Comparison of ENCODE assay signal across 2 cellular contexts in genomic region chr2:71614976-71615768, GRCh38.
TF ChIP-seq lines count a peak whose summit lies in the region.

No MANE protein-coding gene starts in this region.

TF ChIP-seq in SK-N-SH, 30 proteins besides CTCF, POLR2A, EP300 and RAD21 (continued from another document):
- TF ChIP-seq, protein P1, sequence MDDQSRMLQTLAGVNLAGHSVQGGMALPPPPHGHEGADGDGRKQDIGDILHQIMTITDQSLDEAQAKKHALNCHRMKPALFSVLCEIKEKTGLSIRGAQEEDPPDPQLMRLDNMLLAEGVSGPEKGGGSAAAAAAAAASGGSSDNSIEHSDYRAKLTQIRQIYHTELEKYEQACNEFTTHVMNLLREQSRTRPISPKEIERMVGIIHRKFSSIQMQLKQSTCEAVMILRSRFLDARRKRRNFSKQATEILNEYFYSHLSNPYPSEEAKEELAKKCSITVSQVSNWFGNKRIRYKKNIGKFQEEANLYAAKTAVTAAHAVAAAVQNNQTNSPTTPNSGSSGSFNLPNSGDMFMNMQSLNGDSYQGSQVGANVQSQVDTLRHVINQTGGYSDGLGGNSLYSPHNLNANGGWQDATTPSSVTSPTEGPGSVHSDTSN (IDR thresholded peaks at IDR 0.05) = no peak
- TF ChIP-seq RXRA (IDR thresholded peaks at IDR 0.05; ENCODE audit: borderline replicate concordance, low read depth) (no peak), MEF2A (IDR thresholded peaks at IDR 0.05; ENCODE audit: borderline replicate concordance, low read depth) (no peak), TEAD4 (IDR thresholded peaks at IDR 0.05; ENCODE audit: borderline replicate concordance, insufficient read depth) (no peak)
- TF ChIP-seq, protein P2, sequence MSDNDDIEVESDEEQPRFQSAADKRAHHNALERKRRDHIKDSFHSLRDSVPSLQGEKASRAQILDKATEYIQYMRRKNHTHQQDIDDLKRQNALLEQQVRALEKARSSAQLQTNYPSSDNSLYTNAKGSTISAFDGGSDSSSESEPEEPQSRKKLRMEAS (IDR thresholded peaks at IDR 0.05; ENCODE audit: low read depth) = no peak
- TF ChIP-seq, protein P3, sequence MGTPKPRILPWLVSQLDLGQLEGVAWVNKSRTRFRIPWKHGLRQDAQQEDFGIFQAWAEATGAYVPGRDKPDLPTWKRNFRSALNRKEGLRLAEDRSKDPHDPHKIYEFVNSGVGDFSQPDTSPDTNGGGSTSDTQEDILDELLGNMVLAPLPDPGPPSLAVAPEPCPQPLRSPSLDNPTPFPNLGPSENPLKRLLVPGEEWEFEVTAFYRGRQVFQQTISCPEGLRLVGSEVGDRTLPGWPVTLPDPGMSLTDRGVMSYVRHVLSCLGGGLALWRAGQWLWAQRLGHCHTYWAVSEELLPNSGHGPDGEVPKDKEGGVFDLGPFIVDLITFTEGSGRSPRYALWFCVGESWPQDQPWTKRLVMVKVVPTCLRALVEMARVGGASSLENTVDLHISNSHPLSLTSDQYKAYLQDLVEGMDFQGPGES (IDR thresholded peaks at IDR 0.05; ENCODE audit: low read depth, low read length) = no peak
- TF ChIP-seq, protein P4, sequence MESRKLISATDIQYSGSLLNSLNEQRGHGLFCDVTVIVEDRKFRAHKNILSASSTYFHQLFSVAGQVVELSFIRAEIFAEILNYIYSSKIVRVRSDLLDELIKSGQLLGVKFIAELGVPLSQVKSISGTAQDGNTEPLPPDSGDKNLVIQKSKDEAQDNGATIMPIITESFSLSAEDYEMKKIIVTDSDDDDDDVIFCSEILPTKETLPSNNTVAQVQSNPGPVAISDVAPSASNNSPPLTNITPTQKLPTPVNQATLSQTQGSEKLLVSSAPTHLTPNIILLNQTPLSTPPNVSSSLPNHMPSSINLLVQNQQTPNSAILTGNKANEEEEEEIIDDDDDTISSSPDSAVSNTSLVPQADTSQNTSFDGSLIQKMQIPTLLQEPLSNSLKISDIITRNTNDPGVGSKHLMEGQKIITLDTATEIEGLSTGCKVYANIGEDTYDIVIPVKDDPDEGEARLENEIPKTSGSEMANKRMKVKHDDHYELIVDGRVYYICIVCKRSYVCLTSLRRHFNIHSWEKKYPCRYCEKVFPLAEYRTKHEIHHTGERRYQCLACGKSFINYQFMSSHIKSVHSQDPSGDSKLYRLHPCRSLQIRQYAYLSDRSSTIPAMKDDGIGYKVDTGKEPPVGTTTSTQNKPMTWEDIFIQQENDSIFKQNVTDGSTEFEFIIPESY (IDR thresholded peaks at IDR 0.05; ENCODE audit: borderline replicate concordance, low read depth) = no peak
- TF ChIP-seq, protein P5, sequence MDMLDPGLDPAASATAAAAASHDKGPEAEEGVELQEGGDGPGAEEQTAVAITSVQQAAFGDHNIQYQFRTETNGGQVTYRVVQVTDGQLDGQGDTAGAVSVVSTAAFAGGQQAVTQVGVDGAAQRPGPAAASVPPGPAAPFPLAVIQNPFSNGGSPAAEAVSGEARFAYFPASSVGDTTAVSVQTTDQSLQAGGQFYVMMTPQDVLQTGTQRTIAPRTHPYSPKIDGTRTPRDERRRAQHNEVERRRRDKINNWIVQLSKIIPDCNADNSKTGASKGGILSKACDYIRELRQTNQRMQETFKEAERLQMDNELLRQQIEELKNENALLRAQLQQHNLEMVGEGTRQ (IDR thresholded peaks at IDR 0.05; ENCODE audit: borderline replicate concordance, low read depth, low read length) = no peak
TF ChIP-seq in SK-N-SH: peak in this region for 0.

TF ChIP-seq in SK-N-SH treated with all-trans-retinoic acid at 6 μM for 48 hours, 23 proteins besides CTCF, POLR2A, EP300 and RAD21 (continued from another document):
- TF ChIP-seq, protein P6, sequence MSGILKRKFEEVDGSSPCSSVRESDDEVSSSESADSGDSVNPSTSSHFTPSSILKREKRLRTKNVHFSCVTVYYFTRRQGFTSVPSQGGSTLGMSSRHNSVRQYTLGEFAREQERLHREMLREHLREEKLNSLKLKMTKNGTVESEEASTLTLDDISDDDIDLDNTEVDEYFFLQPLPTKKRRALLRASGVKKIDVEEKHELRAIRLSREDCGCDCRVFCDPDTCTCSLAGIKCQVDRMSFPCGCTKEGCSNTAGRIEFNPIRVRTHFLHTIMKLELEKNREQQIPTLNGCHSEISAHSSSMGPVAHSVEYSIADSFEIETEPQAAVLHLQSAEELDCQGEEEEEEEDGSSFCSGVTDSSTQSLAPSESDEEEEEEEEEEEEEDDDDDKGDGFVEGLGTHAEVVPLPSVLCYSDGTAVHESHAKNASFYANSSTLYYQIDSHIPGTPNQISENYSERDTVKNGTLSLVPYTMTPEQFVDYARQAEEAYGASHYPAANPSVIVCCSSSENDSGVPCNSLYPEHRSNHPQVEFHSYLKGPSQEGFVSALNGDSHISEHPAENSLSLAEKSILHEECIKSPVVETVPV (CRISPR knock-in tag; IDR thresholded peaks at IDR 0.05) = no peak
- no peak for TF ChIP-seq ESRRG (CRISPR knock-in tag; IDR thresholded peaks at IDR 0.05)
- no peak for TF ChIP-seq BACH2 (CRISPR knock-in tag; IDR thresholded peaks at IDR 0.05; ENCODE audit: borderline replicate concordance)
TF ChIP-seq in SK-N-SH treated with all-trans-retinoic acid at 6 μM for 48 hours: peak in this region for 0.
